9 cellular contexts compared by ENCODE assay signal in the genomic region with DNA sequence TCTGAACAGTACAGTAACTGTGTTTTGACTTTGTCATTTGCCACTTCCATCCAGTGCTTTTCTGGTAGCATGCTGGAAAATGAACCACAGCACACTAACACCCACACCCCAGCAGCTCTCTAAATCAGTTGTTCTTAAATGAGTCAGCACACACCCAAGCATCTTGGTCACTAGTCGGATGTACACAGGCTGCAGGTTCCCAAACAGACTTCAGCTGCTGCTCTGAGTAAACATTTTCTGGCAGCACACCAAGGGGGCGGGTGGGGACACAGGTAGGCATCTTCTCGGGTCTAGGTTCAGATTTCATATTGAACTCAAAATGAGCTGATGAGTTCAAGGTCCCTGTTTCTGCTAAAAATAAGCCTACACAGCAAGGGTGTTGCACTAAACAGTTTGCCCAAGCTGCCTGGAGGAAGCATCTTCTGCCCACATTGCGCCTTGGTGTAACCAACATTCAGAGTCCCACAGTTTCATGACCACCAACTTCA. TPM values are rescaled to one million over a fixed set of nuclear protein-coding genes. Genes with fewer than 3 reads are reported as not detected.
DNase-seq lines count a peak whose midpoint lies in the region; ATAC-seq lines count a peak whose summit lies in the region.
"Had no signal": no experiment of that assay in that cellular context is flagged by ENCODE, and none has a peak within 500 bp of the region (broad histone marks: within the 10 kb centered on the region; RNA-seq: fewer than 3 reads in every experiment).

No MANE protein-coding gene starts in this region.

- H3K79me1 ChIP-seq in trophoblast cell (ENCODE audit: low read length): no peaks in the 10 kb centered on the region

- no peaks in the 10 kb centered on the region for H3K9me3 ChIP-seq in naive thymus-derived CD4-positive, alpha-beta T cell (ENCODE audit: control insufficient read depth in 2 of 3, low read length in 3 of 3)
- H3K9me3 ChIP-seq in trophoblast cell (ENCODE audit: insufficient read depth, low read depth, low read length): no peaks in the 10 kb centered on the region

- intact Hi-C loops in activated CD4-positive, alpha-beta T cell treated with anti-CD3 and anti-CD28 coated beads for 36 hours (cut with DNase I, micrococcal nuclease): loop anchor here (1.0 to 10.0 kb wide), 10 partner anchors 19 to 1042 kb away; no protein-coding TSS in a partner anchor
- intact Hi-C loops in naive thymus-derived CD4-positive, alpha-beta T cell (cut with micrococcal nuclease): loop anchor here in 1 of 2 donors (1.0 to 5.0 kb wide), 4 partner anchors 18 to 58 kb away; partner anchors contain the start of gene IFNG

- H2AK5ac ChIP-seq in trophoblast cell (ENCODE audit: low read length): no peak overlapping the region

- CTCF ChIA-PET in activated CD4-positive, alpha-beta T cell treated with anti-CD3 and anti-CD28 coated beads for 36 hours (lab: Charles Lee): interaction anchor here (0.6 to 2.0 kb wide), 13 partner anchors 19 to 764 kb away, joined by 3 to 8 read pairs (median 3); partner anchors contain the start of gene MDM1
- CTCF ChIA-PET in naive thymus-derived CD4-positive, alpha-beta T cell (lab: Charles Lee): no interaction called here

- H3K36me3 ChIP-seq in naive thymus-derived CD4-positive, alpha-beta T cell (ENCODE audit: control insufficient read depth in 2 of 3, insufficient read depth in 3 of 3, low read length in 3 of 3): no peaks in the 10 kb centered on the region
- no peaks in the 10 kb centered on the region for H3K36me3 ChIP-seq in trophoblast cell (ENCODE audit: control insufficient read depth in 1 of 2, insufficient read depth in 2 of 2, low read length in 2 of 2)

- H2BK12ac ChIP-seq in trophoblast cell (ENCODE audit: low read length): no peak overlapping the region

- no peak overlapping the region for H3K4ac ChIP-seq in trophoblast cell (ENCODE audit: low read depth, low read length)

- no peak overlapping the region for H4K12ac ChIP-seq in trophoblast cell (ENCODE audit: low read depth, low read length)

- WGBS in trophoblast cell (ENCODE audit: extremely low coverage, insufficient coverage, insufficient read length): no CpG with 5 or more reads among the region's 4 CpGs

- H3K4me3 ChIP-seq in naive thymus-derived CD4-positive, alpha-beta T cell (ENCODE audit: low read length): no peak overlapping the region
- no peak overlapping the region for H3K4me3 ChIP-seq in trophoblast cell (ENCODE audit: low read depth, low read length)
- H3K4me3 ChIP-seq: SK-N-MC had no signal

- H4K8ac ChIP-seq in trophoblast cell (ENCODE audit: low read depth, low read length): no peak overlapping the region

- no peak overlapping the region for H2AFZ ChIP-seq in trophoblast cell (ENCODE audit: insufficient read depth, low read length, poor library complexity)

- no peaks in the 10 kb centered on the region for H3K36me3 Mint-ChIP-seq in activated CD4-positive, alpha-beta T cell treated with anti-CD3 and anti-CD28 coated beads for 36 hours (ENCODE audit: low read depth)
- peaks cover 0 to 13% (median 0%) of the 10 kb centered on the region in 5 donors for H3K36me3 Mint-ChIP-seq in naive thymus-derived CD4-positive, alpha-beta T cell

- peak overlapping the region; percentile 48 for H3K27ac Mint-ChIP-seq in activated CD4-positive, alpha-beta T cell treated with anti-CD3 and anti-CD28 coated beads for 36 hours
- H3K27ac Mint-ChIP-seq in naive thymus-derived CD4-positive, alpha-beta T cell: peak overlapping the region in 3 of 9 donors; percentile 3 to 33 (median 9)

- no peak overlapping the region for H3K18ac ChIP-seq in trophoblast cell (ENCODE audit: low read length)

- peaks cover 0 to 63% of the 10 kb centered on the region in 2 donors for H3K4me1 ChIP-seq in naive thymus-derived CD4-positive, alpha-beta T cell (ENCODE audit: control insufficient read depth in 2 of 2, insufficient read depth in 2 of 2, low read length in 2 of 2)
- no peaks in the 10 kb centered on the region for H3K4me1 ChIP-seq in trophoblast cell (ENCODE audit: control insufficient read depth in 1 of 2, insufficient read depth in 2 of 2, low read length in 2 of 2)

- H3K4me1 Mint-ChIP-seq in activated CD4-positive, alpha-beta T cell treated with anti-CD3 and anti-CD28 coated beads for 36 hours: peaks cover 20% of the 10 kb centered on the region
- peaks cover 8 to 31% (median 19%) of the 10 kb centered on the region in 7 donors for H3K4me1 Mint-ChIP-seq in naive thymus-derived CD4-positive, alpha-beta T cell

- POLR2A ChIA-PET in activated CD4-positive, alpha-beta T cell treated with anti-CD3 and anti-CD28 coated beads for 36 hours (lab: Charles Lee): interaction anchor here (0.5 to 1.4 kb wide), 11 partner anchors 14 to 850 kb away, joined by 3 to 6 read pairs (median 4); no protein-coding TSS in a partner anchor
- POLR2A ChIA-PET in naive thymus-derived CD4-positive, alpha-beta T cell (lab: Charles Lee): no interaction called here

- no peaks in the 10 kb centered on the region for H3K27me3 ChIP-seq in naive thymus-derived CD4-positive, alpha-beta T cell (ENCODE audit: control insufficient read depth in 2 of 2, insufficient read depth in 2 of 2, low read length in 2 of 2)
- H3K27me3 ChIP-seq in trophoblast cell (ENCODE audit: insufficient read depth, low read length): no peaks in the 10 kb centered on the region

- no peak overlapping the region for H2BK5ac ChIP-seq in trophoblast cell (ENCODE audit: low read depth, low read length, poor library complexity)

- ATAC-seq in activated CD4-positive, CD25-positive, alpha-beta regulatory T cell treated with anti-CD3 and anti-CD28 coated beads, Interleukin-2, amount 50 U/mL, for 24 hours: peak; percentile 60 to 70
- ATAC-seq in HG03064 (IDR thresholded peaks at IDR 0.05; ENCODE audit: low read depth, unreplicated experiment): peak; percentile 95
- ATAC-seq in activated CD4-positive, alpha-beta T cell treated with anti-CD3 and anti-CD28 coated beads for 36 hours: peak; percentile 82
- ATAC-seq in naive thymus-derived CD4-positive, alpha-beta T cell: peak; percentile 72

- H3K9me3 Mint-ChIP-seq in activated CD4-positive, alpha-beta T cell treated with anti-CD3 and anti-CD28 coated beads for 36 hours (ENCODE audit: low read depth): no peaks in the 10 kb centered on the region
- H3K9me3 Mint-ChIP-seq in naive thymus-derived CD4-positive, alpha-beta T cell: peaks cover 0 to 4% (median 0%) of the 10 kb centered on the region in 11 donors

- no peak overlapping the region for H3K23ac ChIP-seq in trophoblast cell (ENCODE audit: low read length)

- no peak overlapping the region for H3K27ac ChIP-seq in naive thymus-derived CD4-positive, alpha-beta T cell (ENCODE audit: low read depth, low read length)
- no peak overlapping the region for H3K27ac ChIP-seq in trophoblast cell (ENCODE audit: low read depth, low read length)
- H3K27ac ChIP-seq: SK-N-MC had no signal

- H3K79me2 ChIP-seq in trophoblast cell (ENCODE audit: control insufficient read depth, insufficient read depth, low read length, poor library complexity): no peaks in the 10 kb centered on the region

- no peak overlapping the region for H3K4me2 ChIP-seq in trophoblast cell (ENCODE audit: low read length)

- no peak overlapping the region for H3K14ac ChIP-seq in trophoblast cell (ENCODE audit: low read length)

- no peak overlapping the region for H3K4me3 Mint-ChIP-seq in activated CD4-positive, alpha-beta T cell treated with anti-CD3 and anti-CD28 coated beads for 36 hours
- H3K4me3 Mint-ChIP-seq in naive thymus-derived CD4-positive, alpha-beta T cell: peak overlapping the region in 1 of 10 donors; percentile 63

- H4K91ac ChIP-seq in trophoblast cell (ENCODE audit: low read depth, low read length): no peak overlapping the region

- peaks cover 3% of the 10 kb centered on the region for H3K27me3 Mint-ChIP-seq in activated CD4-positive, alpha-beta T cell treated with anti-CD3 and anti-CD28 coated beads for 36 hours
- H3K27me3 Mint-ChIP-seq in naive thymus-derived CD4-positive, alpha-beta T cell: no peaks in the 10 kb centered on the region

- no peak overlapping the region for H3K9ac ChIP-seq in trophoblast cell (ENCODE audit: low read length)

- no peak for DNase-seq in activated CD4-positive, CD25-positive, alpha-beta regulatory T cell (lab: John Stamatoyannopoulos, UW)
- DNase-seq in activated CD4-positive, alpha-beta T cell treated with anti-CD3 and anti-CD28 coated beads for 36 hours: peak; percentile 84
- peak in 1 of 9 donors; percentile 72 for DNase-seq in naive thymus-derived CD4-positive, alpha-beta T cell
- DNase-seq in trophoblast cell (no peak), DMS114 treated with DMSO at 0.1 percent for 48 hours (lab: John Stamatoyannopoulos, UW; ENCODE audit: unreplicated experiment) (no peak), DMS 273 (lab: John Stamatoyannopoulos, UW; ENCODE audit: unreplicated experiment) (no peak)

- H2BK120ac ChIP-seq in trophoblast cell (ENCODE audit: insufficient read depth, low read length, poor library complexity): no peak overlapping the region

RNA-seq across cellular contexts. Expression of gene IFNG, which starts 39.8 kb away (rescaled TPM):
- 100 to 1,000 TPM; 193 to 225 TPM for total RNA-seq in activated CD4-positive, alpha-beta T cell treated with anti-CD3 and anti-CD28 coated beads for 36 hours
- total RNA-seq in naive thymus-derived CD4-positive, alpha-beta T cell: 10 to 100 TPM in 2 of 5 experiments, 1 to 10 TPM in 1, under 1 TPM in 2; 0.38 to 52.6 (median 1.1) TPM
- polyA plus RNA-seq in naive thymus-derived CD4-positive, alpha-beta T cell: not detected
- polyA plus RNA-seq in trophoblast cell (2013): not detected in 2 replicates
